In genomic region chr12:101759396-101760047, GRCh38 we compare ENCODE assay signal across 8 cellular contexts. TPM values are rescaled to one million over a fixed set of nuclear protein-coding genes. Genes with fewer than 3 reads are reported as not detected.
DNase-seq lines count a peak whose midpoint lies in the region; ATAC-seq and TF ChIP-seq lines count a peak whose summit lies in the region.

No MANE protein-coding gene starts in this region.

- no peak overlapping the region for H2AFZ ChIP-seq in DND-41 (ENCODE audit: low read depth, low read length)
- no peak overlapping the region for H2AFZ ChIP-seq in PC-9

- no peaks in the 10 kb centered on the region for H3K9me3 ChIP-seq in DND-41 (ENCODE audit: insufficient read depth, low read length, severe bottlenecking)
- H3K9me3 ChIP-seq in PC-9 (ENCODE audit: insufficient read depth, low read depth): no peaks in the 10 kb centered on the region
- H3K9me3 ChIP-seq in prostate gland: no peaks in the 10 kb centered on the region

- H3K9ac ChIP-seq in DND-41 (ENCODE audit: low read depth, low read length): no peak overlapping the region

- peak; percentile 76 for TF ChIP-seq CTCF in DND-41 (IDR thresholded peaks at IDR 0.05; ENCODE audit: borderline replicate concordance, extremely low read depth, low read length, poor library complexity, severe bottlenecking)
- peak; percentile 83 for TF ChIP-seq CTCF in PC-9 (conservative IDR thresholded peaks at IDR 0.05)
- TF ChIP-seq CTCF in prostate gland (IDR thresholded peaks at IDR 0.05): peak; percentile 13 to 76 (median 60)

- no peak for DNase-seq in DND-41
- DNase-seq in HCEC 1CT: peak; percentile 38
- DNase-seq in PC-9: no peak
- peak; percentile 40 to 57 for DNase-seq in erythroblast (lab: John Stamatoyannopoulos, UW)
- DNase-seq in prostate gland (ENCODE audit: low spot score): no peak
- no peak for DNase-seq in effector CD4-positive, alpha-beta T cell

- H3K4me1 ChIP-seq in DND-41 (ENCODE audit: insufficient read depth, low read length) (no peaks in the 10 kb centered on the region), PC-9 (replicated peaks; ENCODE audit: insufficient read depth) (peaks cover 8% of the 10 kb centered on the region), prostate gland (replicated peaks) (no peaks in the 10 kb centered on the region)

- ATAC-seq in DND-41 (ENCODE audit: insufficient read depth, low read depth) (peak; percentile 72; the same call in 2 of the 3 replicates), HG03097 (IDR thresholded peaks at IDR 0.05; ENCODE audit: low FRiP score, unreplicated experiment) (no peak), HG03442 (IDR thresholded peaks at IDR 0.05; ENCODE audit: unreplicated experiment) (no peak)

- BruUV-seq in PC-9 (replicated peaks; lab: Mats Ljungman, UMichigan): no TSS peak

- CTCF ChIA-PET in PC-9 (lab: Charles Lee): interaction anchor here (0.5 to 0.8 kb wide), 10 partner anchors 62 to 1934 kb away, joined by 3 to 5 read pairs (median 3); partner anchors contain the start of gene CHPT1

- H4K20me1 ChIP-seq in DND-41 (ENCODE audit: insufficient read depth, low read length) (no peaks in the 10 kb centered on the region), PC-9 (ENCODE audit: insufficient read depth) (no peaks in the 10 kb centered on the region)

- H3K27me3 ChIP-seq in DND-41 (ENCODE audit: insufficient read depth, low read length, poor library complexity) (no peaks in the 10 kb centered on the region), PC-9 (ENCODE audit: insufficient read depth, low read depth) (no peaks in the 10 kb centered on the region), prostate gland (replicated peaks; ENCODE audit: insufficient read depth) (no peaks in the 10 kb centered on the region)

- no peak overlapping the region for H3K4me2 ChIP-seq in DND-41 (ENCODE audit: insufficient read depth, low read length)
- H3K4me2 ChIP-seq in PC-9: no peak overlapping the region

- no peak overlapping the region for H3K4me3 ChIP-seq in DND-41 (ENCODE audit: low read depth in 1 of 2, low read length in 2 of 2)
- no peak overlapping the region for H3K4me3 ChIP-seq in PC-9
- H3K4me3 ChIP-seq in prostate gland: no peak overlapping the region

- intact Hi-C loops in PC-9 (cut with micrococcal nuclease; ENCODE audit: unreplicated experiment) (loop anchor here (2.0 to 5.0 kb wide), 3 partner anchors 187 to 345 kb away; no protein-coding TSS in a partner anchor), prostate gland (cut with DNase I) (loop anchor here (5.0 to 10.0 kb wide), 3 partner anchors 192 to 355 kb away; partner anchors contain the start of gene ARL1)

- TF ChIP-seq POLR2A in erythroblast (IDR thresholded peaks at IDR 0.05; ENCODE audit: low read length) (no peak), prostate gland (IDR thresholded peaks at IDR 0.05) (no peak)

- 65% methylated on average over 5 of the region's 5 CpGs for WGBS in prostate gland

- no peaks in the 10 kb centered on the region for H3K9me2 ChIP-seq in PC-9 (ENCODE audit: insufficient read depth)

- H3K27ac ChIP-seq in DND-41 (ENCODE audit: low read length) (no peak overlapping the region), PC-9 (no peak overlapping the region), prostate gland (no peak overlapping the region)

- H3K36me3 ChIP-seq in DND-41 (ENCODE audit: insufficient read depth, low read length): peaks cover 66% of the 10 kb centered on the region
- no peaks in the 10 kb centered on the region for H3K36me3 ChIP-seq in PC-9 (ENCODE audit: low read depth)
- no peaks in the 10 kb centered on the region for H3K36me3 ChIP-seq in prostate gland

- POLR2A ChIA-PET in PC-9 (lab: Charles Lee; ENCODE audit: unreplicated experiment): interaction anchor here (0.6 kb wide), 1 partner anchor 92 kb away, joined by 20 read pairs; no protein-coding TSS in a partner anchor

- peaks cover 1% of the 10 kb centered on the region; the same call in 1 of the 2 replicates for H3F3A ChIP-seq in PC-9 (ENCODE audit: insufficient read depth, low read depth)

- H3K79me2 ChIP-seq in DND-41 (ENCODE audit: insufficient read depth, low read length) (no peaks in the 10 kb centered on the region), PC-9 (ENCODE audit: low read depth) (no peaks in the 10 kb centered on the region)

RNA-seq across cellular contexts. Expression of gene SYCP3, which starts 20.3 kb away (rescaled TPM):
- total RNA-seq in PC-9 (2021) (0.09 TPM in 1 of 2 replicates, not detected in the other), prostate gland (10 to 100 TPM in 1 of 2 donors, not detected in 1; 14.0 TPM)

Comparison
In these comparisons a context has a peak if more than half of its experiments do, and no peak if none do; other contexts are left out.
1. DNase-seq: peak in HCEC 1CT (single experiment) and erythroblast (2 of 2); none in DND-41 (single experiment), PC-9 (0 of 2), prostate gland (single experiment) and effector CD4-positive, alpha-beta T cell (single experiment).
2. Peak in every context shown above with its lines, with median percentiles within 50 percentile points of each other: CTCF ChIP-seq.